In the genomic region with DNA sequence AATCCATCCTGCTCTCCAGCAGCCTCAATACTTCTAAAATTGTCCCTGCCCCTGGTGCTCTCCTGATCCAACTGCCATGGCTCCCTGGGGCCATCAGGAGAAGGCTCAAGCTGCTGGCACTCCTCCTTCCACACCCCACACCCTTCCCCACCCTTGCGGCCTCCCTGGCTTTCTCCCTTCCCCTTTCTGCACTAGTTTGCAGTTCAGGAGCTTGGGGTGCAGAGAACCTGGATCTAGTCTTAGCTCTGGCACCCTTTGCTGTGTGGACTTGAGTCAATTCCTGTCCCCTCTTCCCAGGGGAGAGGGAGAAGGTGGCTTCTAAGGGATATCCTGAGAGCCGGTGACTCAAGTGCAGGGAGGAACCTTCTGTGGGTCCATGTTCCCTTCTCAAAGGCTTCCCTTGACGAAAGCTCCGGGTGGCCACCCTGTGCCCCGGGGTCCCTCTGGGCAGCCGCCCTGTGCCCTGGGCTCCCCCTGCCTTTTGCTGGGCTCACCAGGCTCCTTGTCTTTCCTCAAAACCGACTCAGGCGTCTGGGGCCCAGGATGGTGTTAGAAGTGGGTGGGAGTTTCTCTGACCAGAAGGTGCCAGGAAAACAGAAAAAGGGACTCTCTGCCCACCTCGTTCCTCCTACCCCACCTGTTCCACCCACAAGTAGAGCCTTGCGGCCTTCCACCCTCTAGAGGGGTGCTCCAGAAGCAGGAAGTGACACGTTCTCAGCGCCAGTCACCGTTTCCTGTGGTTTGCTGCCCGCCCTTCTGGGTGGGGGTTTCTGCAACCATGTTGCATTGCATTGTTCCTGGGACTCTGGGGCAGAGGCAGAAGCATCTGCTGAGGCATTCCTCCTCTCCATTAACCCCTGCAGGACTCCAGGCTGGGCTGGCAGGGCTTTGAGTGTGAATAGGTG, we compare ENCODE assay signal across 9 cellular contexts. TPM values are rescaled to one million over a fixed set of nuclear protein-coding genes. Genes with fewer than 3 reads are reported as not detected.
DNase-seq lines count a peak whose midpoint lies in the region; ATAC-seq, FAIRE-seq and TF ChIP-seq lines count a peak whose summit lies in the region.
"Had no signal": no experiment of that assay in that cellular context is flagged by ENCODE, and none has a peak within 500 bp of the region (broad histone marks: within the 10 kb centered on the region; RNA-seq: fewer than 3 reads in every experiment).

No MANE protein-coding gene starts in this region.

- peak; percentile 64 for TF ChIP-seq POLR2A in GM12891 (IDR thresholded peaks at IDR 0.05; ENCODE audit: low read depth, low read length)

- peak; percentile 78 for ATAC-seq in HG02642 (IDR thresholded peaks at IDR 0.05; ENCODE audit: poor library complexity, unreplicated experiment)
- peak; percentile 42 for ATAC-seq in Right ventricle myocardium superior (ENCODE audit: poor library complexity)

- intact Hi-C loops in Right ventricle myocardium superior (cut with DNase I): no loop called here

- FAIRE-seq in GM12891 (lab: Jason Lieb, UNC): peak; percentile 96

- peak; percentile 72 for DNase-seq in GM12891 (ENCODE audit: insufficient read length, low spot score)
- peak; percentile 96 for DNase-seq in NOMO-1 treated with DMSO at 0.1 percent for 48 hours (lab: John Stamatoyannopoulos, UW; ENCODE audit: unreplicated experiment)
- DNase-seq in activated T-cell treated with anti-CD3 and anti-CD28 coated beads, Interleukin-2, amount 50 U/mL, for 1 hour: peak; percentile 84
- peak; percentile 82 for DNase-seq in Right ventricle myocardium superior
- peak; percentile 65 to 79 for DNase-seq in stimulated activated CD4-positive, alpha-beta T cell treated with anti-CD3 and anti-CD28 coated beads, Interleukin-1b, Interleukin-23, amount 100 ng/mL, for 4 hours (ENCODE audit: low read depth in 2 of 2)
- no peak for DNase-seq in DMS53 treated with DMSO at 0.1 percent for 48 hours (lab: John Stamatoyannopoulos, UW; ENCODE audit: unreplicated experiment)
- DNase-seq in NCI-H1048 (lab: John Stamatoyannopoulos, UW): no peak

TF ChIP-seq in GM12891, 5 proteins besides CTCF, POLR2A, EP300 and RAD21:
- TF ChIP-seq POLR2AphosphoS5 (IDR thresholded peaks at IDR 0.05; ENCODE audit: low read depth, low read length): no peak
- peak; percentile 79; the same call in 1 of the 2 replicates for TF ChIP-seq POU2F2 (IDR thresholded peaks at IDR 0.05; ENCODE audit: low read depth, low read length)
- peak; percentile 49 for TF ChIP-seq PAX5 (IDR thresholded peaks at IDR 0.05; ENCODE audit: insufficient read depth, low read length, severe bottlenecking)
- peak; percentile 82 for TF ChIP-seq SPI1 (IDR thresholded peaks at IDR 0.05; ENCODE audit: low read depth, low read length)
- no peak for TF ChIP-seq TAF1 (IDR thresholded peaks at IDR 0.05; ENCODE audit: low read depth, low read length)

RNA-seq across cellular contexts. Expression of a gene that starts 15.0 kb away (rescaled TPM):
- polyA plus RNA-seq in GM12891 (2012; ENCODE audit: low read depth, missing spikeins): 2.3 TPM
- 6.7 TPM for total RNA-seq in Right ventricle myocardium superior

RNA-seq across cellular contexts. Expression of a gene that starts 17.6 kb away (rescaled TPM):
- polyA plus RNA-seq in GM12891 (2012; ENCODE audit: low read depth, missing spikeins): not detected
- not detected for total RNA-seq in Right ventricle myocardium superior
- total RNA-seq: NCI-H460 had no signal

RNA-seq across cellular contexts. Expression of a gene that starts 39.2 kb away (rescaled TPM):
- polyA plus RNA-seq in GM12891 (2012; ENCODE audit: low read depth, missing spikeins): 161 TPM
- total RNA-seq in Right ventricle myocardium superior: 63.0 TPM

Comparison
In these comparisons a context has a peak if more than half of its experiments do, and no peak if none do; other contexts are left out.
1. DNase-seq: peak in GM12891 (single experiment), NOMO-1 treated with DMSO at 0.1 percent for 48 hours (single experiment), activated T-cell treated with anti-CD3 and anti-CD28 coated beads, Interleukin-2, amount 50 U/mL, for 1 hour (single experiment), Right ventricle myocardium superior (single experiment) and stimulated activated CD4-positive, alpha-beta T cell treated with anti-CD3 and anti-CD28 coated beads, Interleukin-1b, Interleukin-23, amount 100 ng/mL, for 4 hours (2 of 2); none in DMS53 treated with DMSO at 0.1 percent for 48 hours (single experiment) and NCI-H1048 (single experiment).